8 cellular contexts compared by ENCODE assay signal in the genomic region with DNA sequence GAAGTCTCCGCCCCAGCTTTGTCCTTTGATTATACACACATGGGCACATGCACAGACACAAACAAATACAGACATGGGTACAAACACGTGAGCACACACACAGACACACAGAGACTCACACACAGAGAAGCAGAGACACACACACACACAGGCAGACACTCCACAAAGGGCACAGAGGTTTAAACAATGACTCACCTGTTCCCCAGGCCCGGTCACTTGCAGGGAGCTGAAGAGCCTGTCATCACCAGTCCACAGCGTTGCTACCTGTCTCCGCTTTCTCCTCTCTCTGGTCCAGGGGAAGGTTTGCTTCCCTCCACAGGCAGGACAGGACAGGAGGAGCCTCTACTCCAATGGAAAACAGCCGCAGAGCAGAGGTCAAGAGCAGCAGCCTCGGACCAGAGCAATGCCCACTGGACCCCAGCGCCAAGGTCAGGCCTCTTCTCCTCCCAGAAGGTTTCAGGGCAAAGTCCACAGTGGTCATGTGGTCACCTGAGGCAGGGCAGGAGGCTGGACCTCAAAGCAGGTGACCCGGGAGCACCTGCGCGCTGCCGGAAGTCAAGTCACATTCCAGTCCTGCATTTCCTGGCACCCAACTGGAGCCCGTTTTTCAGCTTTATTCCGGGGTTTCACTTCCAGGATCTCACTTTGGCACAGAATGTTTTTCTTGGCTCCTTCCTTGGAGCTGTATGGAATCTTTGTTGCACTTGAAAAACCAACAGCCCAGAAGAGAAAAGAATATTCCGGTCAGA. TPM values are rescaled to one million over a fixed set of nuclear protein-coding genes. Genes with fewer than 3 reads are reported as not detected.
DNase-seq lines count a peak whose midpoint lies in the region; ATAC-seq and TF ChIP-seq lines count a peak whose summit lies in the region.

A gene with protein sequence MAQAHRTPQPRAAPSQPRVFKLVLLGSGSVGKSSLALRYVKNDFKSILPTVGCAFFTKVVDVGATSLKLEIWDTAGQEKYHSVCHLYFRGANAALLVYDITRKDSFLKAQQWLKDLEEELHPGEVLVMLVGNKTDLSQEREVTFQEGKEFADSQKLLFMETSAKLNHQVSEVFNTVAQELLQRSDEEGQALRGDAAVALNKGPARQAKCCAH (minus strand): TSS at position 463 of the 749 bp plus-strand sequence. CDS start 4,580 bp downstream, outside the sequence.

- H3K4me1 ChIP-seq in GM23338 (ENCODE audit: insufficient read depth) (peaks cover 49% of the 10 kb centered on the region), Peyer's patch (peaks cover 0 to 13% (median 0%) of the 10 kb centered on the region in 4 donors), heart left ventricle (peaks cover 0 to 37% (median 20%) of the 10 kb centered on the region in 12 donors)

- H3K9me2 ChIP-seq in GM23338 (ENCODE audit: insufficient read depth) = no peaks in the 10 kb centered on the region

- DNase-seq in GM23338 (ENCODE audit: low spot score) (peak; percentile 47), Peyer's patch (peak in 2 of 3 donors; percentile 88 to 89), heart left ventricle (peak in 2 of 5 donors; percentile 39 to 79), retinal pigment epithelial cell (ENCODE audit: low read depth) (no peak), G401 (ENCODE audit: low spot score) (no peak)
- no peak for DNase-seq in stimulated activated CD8-positive, alpha-beta memory T cell treated with anti-CD3 and anti-CD28 coated beads, Interleukin-4, amount 100 ng/mL, for 48 hours

- TF ChIP-seq CTCF in GM23338 (conservative IDR thresholded peaks at IDR 0.05; ENCODE audit: low read depth in 2 of 2) (no peak), Peyer's patch (IDR thresholded peaks at IDR 0.05) (no peak), heart left ventricle (IDR thresholded peaks at IDR 0.05) (no peak), retinal pigment epithelial cell (conservative IDR thresholded peaks at IDR 0.05; ENCODE audit: low read depth, low read length) (no peak)

- peak within 1 kb of the TSS; percentile 21 for H3K27ac Mint-ChIP-seq in GM23338

- peaks cover 14% of the 10 kb centered on the region for H3K27me3 Mint-ChIP-seq in GM23338 (ENCODE audit: insufficient read depth, low read depth, poor library complexity)

- H3K27me3 ChIP-seq in GM23338 (ENCODE audit: insufficient read depth) = no peaks in the 10 kb centered on the region
- H3K27me3 ChIP-seq in Peyer's patch = no peaks in the 10 kb centered on the region
- H3K27me3 ChIP-seq in heart left ventricle = peaks cover 0 to 2% (median 0%) of the 10 kb centered on the region in 9 donors

- H3K36me3 Mint-ChIP-seq in GM23338 (ENCODE audit: low read depth) = peaks cover 28% of the 10 kb centered on the region

- peak within 1 kb of the TSS; percentile 78 for H3K4me2 ChIP-seq in GM23338

- peaks cover 83% of the 10 kb centered on the region for H3K4me1 Mint-ChIP-seq in GM23338

- peaks cover 4% of the 10 kb centered on the region for H3K9me3 Mint-ChIP-seq in GM23338

- intact Hi-C loops in heart left ventricle (cut with DNase I) = loop anchor here in 2 of 10 donors (10.0 kb wide), 2 partner anchors 54 to 74 kb away; no protein-coding TSS in a partner anchor

- H3F3A ChIP-seq in GM23338 (replicated peaks; ENCODE audit: low read depth) = 0 out of 2 replicates have a peak, but pooled peaks cover 9% of the 10 kb centered on the region

- H3K9me3 ChIP-seq in Peyer's patch (no peaks in the 10 kb centered on the region), heart left ventricle (no peaks in the 10 kb centered on the region)

- H3K27ac ChIP-seq in GM23338 (ENCODE audit: low read depth) = peak within 1 kb of the TSS; percentile 59; the same call in 1 of the 2 replicates
- H3K27ac ChIP-seq in Peyer's patch = peak within 1 kb of the TSS in 3 of 4 donors; percentile 53 to 92 (median 80)
- peak within 1 kb of the TSS in 1 of 12 donors; percentile 51 for H3K27ac ChIP-seq in heart left ventricle

- 51 to 66% (median 61%) methylated on average over 12 to 15 of the region's 15 CpGs for WGBS in heart left ventricle, 4 donors

- peak within 1 kb of the TSS; percentile 92; the same call in 1 of the 2 replicates for H2AFZ ChIP-seq in GM23338

- H3K36me3 ChIP-seq in GM23338 (ENCODE audit: insufficient read depth) = no peaks in the 10 kb centered on the region
- no peaks in the 10 kb centered on the region for H3K36me3 ChIP-seq in Peyer's patch
- no peaks in the 10 kb centered on the region for H3K36me3 ChIP-seq in heart left ventricle

- peaks cover 24% of the 10 kb centered on the region for H3K79me2 ChIP-seq in GM23338 (replicated peaks; ENCODE audit: insufficient read depth)

- H3K4me3 ChIP-seq in GM23338 (peak within 1 kb of the TSS; percentile 51), Peyer's patch (peak within 1 kb of the TSS in 3 of 4 donors; percentile 7 to 60 (median 48)), heart left ventricle (peak within 1 kb of the TSS in 1 of 12 donors; percentile 31), retinal pigment epithelial cell (ENCODE audit: low read length) (peak within 1 kb of the TSS; percentile 11)

- TF ChIP-seq POLR2A in Peyer's patch (IDR thresholded peaks at IDR 0.05) (peak; percentile 48 to 65), heart left ventricle (IDR thresholded peaks at IDR 0.05) (no peak)

- peak within 1 kb of the TSS; percentile 73 for H3K4me3 Mint-ChIP-seq in GM23338

- in situ Hi-C loops in G401 (cut with HindIII; ENCODE audit: low sequenced_read_pairs) = no loop called here

- no peaks in the 10 kb centered on the region for H4K20me1 ChIP-seq in GM23338 (replicated peaks; ENCODE audit: insufficient read depth)

- ATAC-seq in GM23338 (peak; percentile 10; the same call in 2 of the 3 replicates), heart left ventricle (peak in 3 of 4 donors; percentile 34 to 77 (median 52)), GM21723 (IDR thresholded peaks at IDR 0.05; ENCODE audit: unreplicated experiment) (no peak), GM18861 (IDR thresholded peaks at IDR 0.05; ENCODE audit: unreplicated experiment) (no peak)

TF ChIP-seq in GM23338, 12 proteins besides CTCF, POLR2A, EP300 and RAD21:
- no peak for TF ChIP-seq EZH2 (IDR thresholded peaks at IDR 0.05; ENCODE audit: low read depth, unreplicated experiment)
- TF ChIP-seq, protein P1, sequence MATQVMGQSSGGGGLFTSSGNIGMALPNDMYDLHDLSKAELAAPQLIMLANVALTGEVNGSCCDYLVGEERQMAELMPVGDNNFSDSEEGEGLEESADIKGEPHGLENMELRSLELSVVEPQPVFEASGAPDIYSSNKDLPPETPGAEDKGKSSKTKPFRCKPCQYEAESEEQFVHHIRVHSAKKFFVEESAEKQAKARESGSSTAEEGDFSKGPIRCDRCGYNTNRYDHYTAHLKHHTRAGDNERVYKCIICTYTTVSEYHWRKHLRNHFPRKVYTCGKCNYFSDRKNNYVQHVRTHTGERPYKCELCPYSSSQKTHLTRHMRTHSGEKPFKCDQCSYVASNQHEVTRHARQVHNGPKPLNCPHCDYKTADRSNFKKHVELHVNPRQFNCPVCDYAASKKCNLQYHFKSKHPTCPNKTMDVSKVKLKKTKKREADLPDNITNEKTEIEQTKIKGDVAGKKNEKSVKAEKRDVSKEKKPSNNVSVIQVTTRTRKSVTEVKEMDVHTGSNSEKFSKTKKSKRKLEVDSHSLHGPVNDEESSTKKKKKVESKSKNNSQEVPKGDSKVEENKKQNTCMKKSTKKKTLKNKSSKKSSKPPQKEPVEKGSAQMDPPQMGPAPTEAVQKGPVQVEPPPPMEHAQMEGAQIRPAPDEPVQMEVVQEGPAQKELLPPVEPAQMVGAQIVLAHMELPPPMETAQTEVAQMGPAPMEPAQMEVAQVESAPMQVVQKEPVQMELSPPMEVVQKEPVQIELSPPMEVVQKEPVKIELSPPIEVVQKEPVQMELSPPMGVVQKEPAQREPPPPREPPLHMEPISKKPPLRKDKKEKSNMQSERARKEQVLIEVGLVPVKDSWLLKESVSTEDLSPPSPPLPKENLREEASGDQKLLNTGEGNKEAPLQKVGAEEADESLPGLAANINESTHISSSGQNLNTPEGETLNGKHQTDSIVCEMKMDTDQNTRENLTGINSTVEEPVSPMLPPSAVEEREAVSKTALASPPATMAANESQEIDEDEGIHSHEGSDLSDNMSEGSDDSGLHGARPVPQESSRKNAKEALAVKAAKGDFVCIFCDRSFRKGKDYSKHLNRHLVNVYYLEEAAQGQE (IDR thresholded peaks at IDR 0.05; ENCODE audit: unreplicated experiment) = no peak
- TF ChIP-seq STAT1 (IDR thresholded peaks at IDR 0.05; ENCODE audit: unreplicated experiment) = no peak
- TF ChIP-seq CREB1 (CRISPR knock-in tag; IDR thresholded peaks at IDR 0.05; ENCODE audit: low read depth) = no peak
- no peak for TF ChIP-seq EZH2phosphoT487 (IDR thresholded peaks at IDR 0.05; ENCODE audit: unreplicated experiment)
- TF ChIP-seq POLR2AphosphoS5 (IDR thresholded peaks at IDR 0.05; ENCODE audit: low read depth) = no peak
- no peak for TF ChIP-seq ETS1 (IDR thresholded peaks at IDR 0.05)
- TF ChIP-seq NANOG (IDR thresholded peaks at IDR 0.05; ENCODE audit: borderline replicate concordance) = no peak
- TF ChIP-seq ZNF331 (CRISPR knock-in tag; IDR thresholded peaks at IDR 0.05; ENCODE audit: low read depth) = no peak
- TF ChIP-seq ZNF114 (CRISPR knock-in tag; IDR thresholded peaks at IDR 0.05) = no peak
TF ChIP-seq in GM23338: peak in this region for 0.

RNA-seq across cellular contexts. Expression of the gene that starts here (rescaled TPM):
- 21.4 and 26.9 TPM in 2 replicates for total RNA-seq in GM23338 (2014; rRNA removed; shearing (Covaris generic))
- polyA plus RNA-seq in GM23338 (2016; fragmentation: Nextera tagmentation; extraction: Ambion mirVana) (17.4 and 22.4 TPM in 2 replicates), heart left ventricle (1 to 10 TPM; 5.6 TPM)
- total RNA-seq in Peyer's patch (100 to 1,000 TPM in 3 of 4 donors, 10 to 100 TPM in 1; 66.0 to 244 (median 219) TPM), heart left ventricle (1 to 10 TPM; 1.1 to 7.3 (median 3.6) TPM)
- total RNA-seq in G401 (2014; rRNA removed; shearing (Covaris generic)) = not detected in 2 replicates

Comparison
In these comparisons a context has a peak if more than half of its experiments do, and no peak if none do; other contexts are left out.
1. ATAC-seq: peak in GM23338 (single experiment) and heart left ventricle (3 of 4); none in GM21723 (single experiment) and GM18861 (single experiment).
2. DNase-seq: peak in GM23338 (single experiment) and Peyer's patch (2 of 3); none in retinal pigment epithelial cell (single experiment), G401 (single experiment) and stimulated activated CD8-positive, alpha-beta memory T cell treated with anti-CD3 and anti-CD28 coated beads, Interleukin-4, amount 100 ng/mL, for 48 hours (single experiment).
3. POLR2A ChIP-seq: peak in Peyer's patch (2 of 2); none in heart left ventricle (0 of 2).